ENCODE assay signal across 8 cellular contexts in the genomic region with DNA sequence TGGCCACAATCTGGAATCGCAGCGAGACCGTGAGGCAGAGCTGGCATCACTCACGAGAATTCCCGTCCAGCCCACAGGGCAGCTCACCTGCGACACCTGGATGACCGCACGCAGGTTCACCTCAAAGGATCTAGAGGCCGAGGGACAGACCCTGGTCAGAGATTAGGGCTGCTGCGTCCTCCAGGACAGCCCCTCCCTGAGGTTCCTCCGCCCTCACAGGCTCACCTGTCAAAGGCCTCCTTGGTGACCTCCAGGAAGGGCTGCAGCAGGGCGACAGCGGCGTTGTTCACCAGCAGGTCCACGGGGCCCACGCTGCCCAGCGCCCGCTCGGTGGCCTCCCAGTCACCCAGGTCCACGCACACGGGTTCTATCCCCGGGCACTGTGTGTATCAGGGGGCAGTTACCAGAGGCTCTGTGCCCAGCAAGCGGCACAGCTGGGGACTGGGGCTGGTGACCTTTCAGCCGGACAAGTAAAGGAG. TPM values are rescaled to one million over a fixed set of nuclear protein-coding genes. Genes with fewer than 3 reads are reported as not detected.
A peak's percentile ranks its signal among the peaks of the same experiment; 100 is the strongest.
DNase-seq lines count a peak whose midpoint lies in the region; ATAC-seq and TF ChIP-seq lines count a peak whose summit lies in the region.

No MANE protein-coding gene starts in this region.

- H4K20me1 ChIP-seq in DND-41 (ENCODE audit: insufficient read depth, low read length), result peaks cover 29% of the 10 kb centered on the region

- TF ChIP-seq CTCF in DND-41 (IDR thresholded peaks at IDR 0.05; ENCODE audit: borderline replicate concordance, extremely low read depth, low read length, poor library complexity, severe bottlenecking) (no peak), ovary (IDR thresholded peaks at IDR 0.05) (no peak)

- DNase-seq in DND-41, result no peak
- DNase-seq in NT2/D1 (ENCODE audit: low read depth, low spot score), result no peak
- no peak for DNase-seq in epithelial cell of prostate (ENCODE audit: low read depth, low spot score)
- peak in 1 of 5 donors; percentile 61 for DNase-seq in ovary
- DNase-seq in NCI-H187 (lab: John Stamatoyannopoulos, UW), result no peak
- no peak for DNase-seq in activated CD4-positive, CD25-positive, alpha-beta regulatory T cell (lab: John Stamatoyannopoulos, UW)

- H3K36me3 ChIP-seq in DND-41 (ENCODE audit: insufficient read depth, low read length) (peaks cover 28% of the 10 kb centered on the region), NT2/D1 (ENCODE audit: insufficient read depth, insufficient read length, low read length) (peaks cover 34% of the 10 kb centered on the region), ovary (no peaks in the 10 kb centered on the region)

- WGBS in ovary, 3 donors, result 23 to 43% (median 27%) methylated on average over 12 to 24 of the region's 24 CpGs

- ATAC-seq in DND-41 (ENCODE audit: insufficient read depth, low read depth), result no peak
- ATAC-seq in HG03025 (IDR thresholded peaks at IDR 0.05; ENCODE audit: low FRiP score, unreplicated experiment), result no peak
- ATAC-seq in GM19452 (IDR thresholded peaks at IDR 0.05; ENCODE audit: unreplicated experiment), result no peak

- no peak for TF ChIP-seq EP300 in ovary (IDR thresholded peaks at IDR 0.05)

- peak overlapping the region; percentile 65 for H2AFZ ChIP-seq in DND-41 (ENCODE audit: low read depth, low read length)

- peak overlapping the region; percentile 85 for H3K4me2 ChIP-seq in DND-41 (ENCODE audit: insufficient read depth, low read length)

- intact Hi-C loops in ovary (cut with DNase I), result no loop called here

- TF ChIP-seq POLR2A in ovary (IDR thresholded peaks at IDR 0.05), result no peak

- peaks cover 36% of the 10 kb centered on the region for H3K4me1 ChIP-seq in DND-41 (ENCODE audit: insufficient read depth, low read length)
- H3K4me1 ChIP-seq in NT2/D1 (ENCODE audit: insufficient read depth, insufficient read length), result peaks cover 30% of the 10 kb centered on the region
- H3K4me1 ChIP-seq in ovary (ENCODE audit: insufficient read depth), result peaks cover 8% of the 10 kb centered on the region

- H3K9me3 ChIP-seq in DND-41 (ENCODE audit: insufficient read depth, low read length, severe bottlenecking), result no peaks in the 10 kb centered on the region
- H3K9me3 ChIP-seq in NT2/D1 (ENCODE audit: insufficient read depth, low read length), result no peaks in the 10 kb centered on the region
- no peaks in the 10 kb centered on the region for H3K9me3 ChIP-seq in ovary

- H3K27me3 ChIP-seq in DND-41 (ENCODE audit: insufficient read depth, low read length, poor library complexity) (no peaks in the 10 kb centered on the region), NT2/D1 (ENCODE audit: insufficient read depth, insufficient read length) (peaks cover 15% of the 10 kb centered on the region), ovary (no peaks in the 10 kb centered on the region)

- H3K79me2 ChIP-seq in DND-41 (ENCODE audit: insufficient read depth, low read length), result peaks cover 21% of the 10 kb centered on the region

- peak overlapping the region; percentile 67 to 68 for H3K4me3 ChIP-seq in DND-41 (ENCODE audit: low read depth in 1 of 2, low read length in 2 of 2)
- H3K4me3 ChIP-seq in NT2/D1 (ENCODE audit: insufficient read length, low read depth), result peak overlapping the region; percentile 83
- peak overlapping the region; percentile 75 for H3K4me3 ChIP-seq in ovary

- H3K27ac ChIP-seq in DND-41 (ENCODE audit: low read length) (peak overlapping the region; percentile 77), epithelial cell of prostate (peak overlapping the region; percentile 63), ovary (peak overlapping the region; percentile 58 to 91)

- peak overlapping the region; percentile 74 for H3K9ac ChIP-seq in DND-41 (ENCODE audit: low read depth, low read length)
- peak overlapping the region; percentile 81 for H3K9ac ChIP-seq in NT2/D1 (ENCODE audit: insufficient read length, low read depth)

RNA-seq across cellular contexts. Expression of a gene that starts 0.8 kb away (rescaled TPM):
- total RNA-seq in ovary, result 100 to 1,000 TPM in 6 of 7 donors, 10 to 100 TPM in 1; 87.6 to 217 (median 131) TPM
- polyA plus RNA-seq in ovary, result 100 to 1,000 TPM in 1 of 2 donors, 10 to 100 TPM in 1; 16.7 to 144 TPM

RNA-seq across cellular contexts. Expression of a gene that starts 5.2 kb away (rescaled TPM):
- total RNA-seq in ovary, result 1 to 10 TPM; 1.2 to 7.8 (median 3.3) TPM
- 1 to 10 TPM in 1 of 2 donors, under 1 TPM in 1; 0.40 to 5.8 TPM for polyA plus RNA-seq in ovary

RNA-seq across cellular contexts. Expression of a gene that starts 13.6 kb away (rescaled TPM):
- 10 to 100 TPM in 1 of 7 donors, 1 to 10 TPM in 6; 3.5 to 16.4 (median 7.1) TPM for total RNA-seq in ovary
- 1 to 10 TPM in 1 of 2 donors, under 1 TPM in 1; 0.67 to 8.0 TPM for polyA plus RNA-seq in ovary

RNA-seq across cellular contexts. Expression of a gene that starts 14.0 kb away (rescaled TPM):
- total RNA-seq in ovary, result 10 to 100 TPM; 27.5 to 59.7 (median 35.3) TPM
- 10 to 100 TPM in 1 of 2 donors, 1 to 10 TPM in 1; 3.3 to 68.8 TPM for polyA plus RNA-seq in ovary

RNA-seq across cellular contexts. Expression of a gene that starts 14.9 kb away (rescaled TPM):
- total RNA-seq in ovary, result 10 to 100 TPM; 33.3 to 53.0 (median 44.7) TPM
- polyA plus RNA-seq in ovary, result 10 to 100 TPM; 20.9 to 61.3 TPM
